Comparison of ENCODE assay signal across 8 cellular contexts in the genomic region with DNA sequence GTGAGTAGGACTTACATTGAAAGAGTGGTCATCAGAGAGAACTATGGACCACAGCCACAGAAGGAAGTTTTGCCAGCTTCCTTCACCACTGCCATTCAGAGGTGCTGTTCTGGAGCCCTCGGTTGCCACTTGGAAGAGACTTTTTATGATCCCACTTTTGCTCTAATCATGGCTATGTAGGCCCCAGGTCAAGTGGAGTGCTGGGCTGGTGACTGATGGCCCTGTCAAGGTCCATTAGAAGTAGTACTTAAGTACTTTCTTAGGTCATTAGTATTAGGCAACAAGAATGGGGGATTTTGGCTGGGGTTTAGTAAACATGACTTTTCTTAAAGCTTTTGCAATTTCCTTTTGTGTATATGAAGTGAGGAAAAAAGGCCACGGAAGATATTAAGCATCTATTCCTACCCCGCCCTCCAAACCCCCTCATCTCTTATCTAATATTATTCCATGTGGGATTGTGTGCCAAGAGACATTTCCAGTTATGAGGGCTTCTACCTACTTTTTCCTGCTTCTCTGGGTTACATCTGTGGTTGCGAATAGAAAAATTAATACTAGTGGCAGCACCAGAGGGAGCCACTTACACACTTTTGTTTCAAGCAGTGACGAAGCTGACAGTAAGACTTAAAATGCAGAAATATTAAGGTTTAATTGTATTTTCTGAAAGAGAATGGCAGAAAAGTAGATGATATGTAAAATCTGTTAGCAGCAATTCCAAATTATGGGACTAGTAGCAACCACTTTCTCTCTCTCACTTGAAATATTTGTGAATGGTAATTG. TPM values are rescaled to one million over a fixed set of nuclear protein-coding genes. Genes with fewer than 3 reads are reported as not detected.
DNase-seq lines count a peak whose midpoint lies in the region; ATAC-seq and TF ChIP-seq lines count a peak whose summit lies in the region.

No MANE protein-coding gene starts in this region.

- intact Hi-C loops in lower lobe of right lung (cut with DNase I), result no loop called here
- intact Hi-C loops in spleen (cut with DNase I; ENCODE audit: low total_unique reads), result no loop called here

- TF ChIP-seq CTCF in GM10266 (IDR thresholded peaks at IDR 0.05; ENCODE audit: control insufficient read depth, insufficient read depth, low read depth, missing control alignments), result peak; percentile 28
- TF ChIP-seq CTCF in lower lobe of right lung (IDR thresholded peaks at IDR 0.05), result peak; percentile 20
- TF ChIP-seq CTCF in spleen (IDR thresholded peaks at IDR 0.05 in 8 of 11, conservative IDR thresholded peaks at IDR 0.05 in 3 of 11), result no peak

- H3K36me3 ChIP-seq in lower lobe of right lung (no peaks in the 10 kb centered on the region), spleen (no peaks in the 10 kb centered on the region)

- no peak for DNase-seq in GM10266 (ENCODE audit: extremely low spot score)
- DNase-seq in NCI-H1417 treated with DMSO at 0.1 percent for 48 hours (lab: John Stamatoyannopoulos, UW), result peak; percentile 43
- peak; percentile 56 to 71 for DNase-seq in T47D (ENCODE audit: low read depth in 1 of 2, low spot score in 1 of 2)
- peak; percentile 52 for DNase-seq in lower lobe of right lung
- DNase-seq in spleen, result no peak

- no peak overlapping the region for H3K4me3 ChIP-seq in lower lobe of right lung
- no peak overlapping the region for H3K4me3 ChIP-seq in spleen

- WGBS in spleen, 5 donors, result 30 to 44% (median 33%) methylated on average over 5 of the region's 5 CpGs

- in situ Hi-C loops in T47D (cut with HindIII; ENCODE audit: low pct_unique_long_range_greater_than_20kb, low sequenced_read_pairs), result no loop called here

- H3K9me3 ChIP-seq in lower lobe of right lung (no peaks in the 10 kb centered on the region), spleen (no peaks in the 10 kb centered on the region)

- no peak for TF ChIP-seq POLR2A in spleen (IDR thresholded peaks at IDR 0.05)

- peaks cover 12% of the 10 kb centered on the region for H3K4me1 ChIP-seq in lower lobe of right lung
- H3K4me1 ChIP-seq in spleen, result no peaks in the 10 kb centered on the region

- H3K27me3 ChIP-seq in lower lobe of right lung (ENCODE audit: low read depth), result no peaks in the 10 kb centered on the region
- H3K27me3 ChIP-seq in spleen (replicated peaks in 1 of 7), result no peaks in the 10 kb centered on the region

- no peak overlapping the region for H3K27ac ChIP-seq in lower lobe of right lung
- no peak overlapping the region for H3K27ac ChIP-seq in spleen

- ATAC-seq in lower lobe of right lung (peak; percentile 81 to 88), GM21723 (IDR thresholded peaks at IDR 0.05; ENCODE audit: unreplicated experiment) (no peak), HG02970 (IDR thresholded peaks at IDR 0.05; ENCODE audit: low FRiP score, unreplicated experiment) (no peak), HG02884 (IDR thresholded peaks at IDR 0.05; ENCODE audit: unreplicated experiment) (no peak)

RNA-seq across cellular contexts. Expression of a gene that starts 13.9 kb away (rescaled TPM):
- total RNA-seq in lower lobe of right lung, result 3.9 TPM
- under 1 TPM in 2 of 7 donors, not detected in 5; 0.03 to 0.13 TPM for total RNA-seq in spleen
- polyA plus RNA-seq in spleen, result under 1 TPM in 1 of 3 donors, not detected in 2; 0.03 TPM

Comparison
In these comparisons a context has a peak if more than half of its experiments do, and no peak if none do; other contexts are left out.
1. DNase-seq: peak in NCI-H1417 treated with DMSO at 0.1 percent for 48 hours (single experiment), T47D (2 of 2) and lower lobe of right lung (single experiment); none in GM10266 (single experiment) and spleen (single experiment).
2. CTCF ChIP-seq: peak in GM10266 (single experiment) and lower lobe of right lung (single experiment); none in spleen (0 of 11).
3. ATAC-seq: peak in lower lobe of right lung (2 of 2); none in GM21723 (single experiment), HG02970 (single experiment) and HG02884 (single experiment).